ENCODE assay signal across 17 cellular contexts in genomic region chr5:151661096-151661495, GRCh38. TPM values are rescaled to one million over a fixed set of nuclear protein-coding genes. Genes with fewer than 3 reads are reported as not detected.
DNase-seq lines count a peak whose midpoint lies in the region; ATAC-seq and TF ChIP-seq lines count a peak whose summit lies in the region.
"Had no signal": no experiment of that assay in that cellular context is flagged by ENCODE, and none has a peak within 500 bp of the region (broad histone marks: within the 10 kb centered on the region; RNA-seq: fewer than 3 reads in every experiment).

No MANE protein-coding gene starts in this region.

- H3K27ac ChIP-seq in Panc1 (ENCODE audit: low read length) (peak overlapping the region; percentile 63), mesodermal cell (ENCODE audit: low read depth, low read length, severe bottlenecking) (peak overlapping the region; percentile 7), tibial artery (peak overlapping the region; percentile 32 to 89)

- H3K4me3 ChIP-seq in Panc1 (ENCODE audit: low read depth in 2 of 2, low read length in 2 of 2) (no peak overlapping the region), choroid plexus epithelial cell (ENCODE audit: low read depth, low read length) (no peak overlapping the region), mesodermal cell (ENCODE audit: extremely low read depth, insufficient read depth, low read length, poor library complexity, severe bottlenecking) (no peak overlapping the region), tibial artery (no peak overlapping the region)
- H3K4me3 ChIP-seq: tibial nerve had no signal

- intact Hi-C loops in Panc1 (cut with micrococcal nuclease; ENCODE audit: unreplicated experiment) (no loop called here), tibial artery (cut with DNase I; ENCODE audit: low total_unique reads) (no loop called here)

- H3K27me3 ChIP-seq in Panc1 (ENCODE audit: control insufficient read depth, insufficient read depth, low read length) (no peaks in the 10 kb centered on the region), tibial artery (no peaks in the 10 kb centered on the region)
- H3K27me3 ChIP-seq: tibial nerve had no signal

- peaks cover 32% of the 10 kb centered on the region for H3K4me1 ChIP-seq in Panc1 (ENCODE audit: control insufficient read depth, insufficient read depth, low read length)
- H3K4me1 ChIP-seq in mesodermal cell (ENCODE audit: control insufficient read depth, insufficient read depth, low read length, poor library complexity, severe bottlenecking) = peaks cover 38% of the 10 kb centered on the region
- peaks cover 0 to 54% (median 39%) of the 10 kb centered on the region in 4 donors for H3K4me1 ChIP-seq in tibial artery

- in situ Hi-C loops in Panc1 (cut with HindIII; ENCODE audit: low pct_unique_long_range_greater_than_20kb, low sequenced_read_pairs) = no loop called here

- H3K36me3 ChIP-seq in Panc1 (ENCODE audit: control insufficient read depth, insufficient read depth, low read length) (no peaks in the 10 kb centered on the region), mesodermal cell (ENCODE audit: control insufficient read depth, insufficient read depth, low read length) (peaks cover 48% of the 10 kb centered on the region), tibial artery (peaks cover 38 to 43% (median 42%) of the 10 kb centered on the region in 3 donors)

- POLR2A ChIA-PET in Panc1 (lab: Charles Lee) = no interaction called here

- no peak for ATAC-seq in Panc1
- no peak for ATAC-seq in HG03108 (IDR thresholded peaks at IDR 0.05; ENCODE audit: unreplicated experiment)
- ATAC-seq: stimulated activated effector memory CD8-positive, alpha-beta T cell treated with anti-CD3 and anti-CD28 coated beads, Interleukin-12 subunit alpha, Interleukin-12 subunit beta, amount 100 ng/mL, for 72 hours had no signal

- DNase-seq in Panc1 (ENCODE audit: low read depth, low spot score) (no peak), choroid plexus epithelial cell (ENCODE audit: low read depth) (peak; percentile 60), tibial artery (no peak), Kasumi-1 (lab: John Stamatoyannopoulos, UW) (no peak), NCI-H1436 (lab: John Stamatoyannopoulos, UW) (no peak), H4 (ENCODE audit: low spot score) (no peak)
- DNase-seq: activated CD4-positive, alpha-beta T cell treated with anti-CD3 and anti-CD28 coated beads for 4 hours; central memory CD4-positive, alpha-beta T cell; effector CD8-positive, alpha-beta T cell; hippocampal formation; NCI-H524; nephron progenitor cell; RPMI8226 had no signal

- no peak for TF ChIP-seq CTCF in Panc1 (IDR thresholded peaks at IDR 0.05)
- no peak for TF ChIP-seq CTCF in choroid plexus epithelial cell (conservative IDR thresholded peaks at IDR 0.05; ENCODE audit: low read depth, low read length)
- no peak for TF ChIP-seq CTCF in tibial artery (IDR thresholded peaks at IDR 0.05)

- 95 to 97% methylated on average over 4 of the region's 6 CpGs for WGBS in mesodermal cell (ENCODE audit: insufficient coverage in 2 of 2), 2 experiments

- no TSS peak for BruUV-seq in Panc1 (replicated peaks; lab: Mats Ljungman, UMichigan)

- H3K9me3 ChIP-seq in Panc1 (ENCODE audit: control insufficient read depth, insufficient read depth, low read depth, low read length) = no peaks in the 10 kb centered on the region
- no peaks in the 10 kb centered on the region for H3K9me3 ChIP-seq in mesodermal cell (ENCODE audit: control insufficient read depth, low read length)
- no peaks in the 10 kb centered on the region for H3K9me3 ChIP-seq in tibial artery
- H3K9me3 ChIP-seq: tibial nerve had no signal

- CTCF ChIA-PET in Panc1 (lab: Charles Lee) = interaction anchor here (1.1 kb wide), 1 partner anchor 44 kb away, joined by 3 read pairs; no protein-coding TSS in a partner anchor

RNA-seq across cellular contexts. Expression of gene SPARC, which starts 25.6 kb away (rescaled TPM):
- total RNA-seq in Panc1 (2021; ENCODE audit: unreplicated experiment) = 228 TPM
- 986 TPM for polyA plus RNA-seq in Panc1 (2012; ENCODE audit: insufficient read length)
- 2,112 TPM for polyA plus RNA-seq in mesodermal cell (2013, experiment 1 of 2)
- polyA plus RNA-seq in mesodermal cell (2013, experiment 2 of 2) = 2,024 TPM
- 319 and 472 TPM in 2 replicates for total RNA-seq in H4 (2014; rRNA removed; shearing (Covaris generic))

Comparison
In these comparisons a context has a peak if more than half of its experiments do, and no peak if none do; other contexts are left out.
1. H3K27ac ChIP-seq: peak in every context shown above with its lines; median percentile 63 in Panc1; 60 in tibial artery; 7 in mesodermal cell.